In the genomic region with DNA sequence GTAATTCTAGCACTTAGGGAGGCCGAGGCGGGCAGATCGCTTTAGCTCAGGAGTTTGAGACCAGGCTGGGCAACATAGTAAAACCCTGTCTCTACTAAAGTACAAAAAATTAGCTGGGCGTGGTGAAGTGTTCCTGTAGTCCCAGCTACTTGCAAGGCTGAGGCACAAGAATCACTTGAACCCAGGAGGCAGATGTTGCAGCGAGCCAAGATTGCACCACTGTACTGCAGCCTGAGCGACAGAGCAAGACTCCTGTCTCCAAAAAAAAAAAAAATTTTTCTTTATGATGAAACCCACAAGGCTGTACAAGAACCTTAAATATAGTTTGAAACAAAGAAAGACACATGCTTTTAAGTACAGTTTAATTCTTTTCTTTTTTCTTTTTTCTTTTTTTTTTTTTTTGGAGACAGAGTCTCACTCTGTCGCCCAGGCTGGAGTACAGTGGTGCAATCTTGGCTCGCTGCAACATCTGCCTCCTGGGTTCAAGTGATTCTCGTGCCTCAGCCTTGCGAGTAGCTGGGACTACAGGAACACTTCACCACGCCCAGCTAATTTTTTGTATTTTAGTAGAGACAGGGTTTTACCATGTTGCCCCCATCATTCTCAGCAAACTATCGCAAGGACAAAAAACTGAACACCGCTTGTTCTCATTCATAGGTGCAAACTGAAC, we compare ENCODE assay signal across 19 cellular contexts. TPM values are rescaled to one million over a fixed set of nuclear protein-coding genes. Genes with fewer than 3 reads are reported as not detected.
"Had no signal": no experiment of that assay in that cellular context is flagged by ENCODE, and none has a peak within 500 bp of the region (broad histone marks: within the 10 kb centered on the region; RNA-seq: fewer than 3 reads in every experiment).

No MANE protein-coding gene starts in this region.

RNA-seq across cellular contexts. Expression of gene GFRA4, which starts 47.9 kb away (rescaled TPM):
- total RNA-seq: activated B cell treated with CpG ODN at 0.5 μM for 24 hours; activated CD4-positive, alpha-beta memory T cell treated with anti-CD3 and anti-CD28 coated beads for 36 hours; activated CD4-positive, alpha-beta T cell treated with anti-CD3 and anti-CD28 coated beads, Interleukin-2, amount 10 ng/mL, durations not matched to agents 24 days and 14 days; activated CD8-positive, alpha-beta memory T cell treated with anti-CD3 and anti-CD28 coated beads for 36 hours; activated CD8-positive, alpha-beta T cell treated with anti-CD3 and anti-CD28 coated beads for 36 hours; activated naive CD4-positive, alpha-beta T cell treated with anti-CD3 and anti-CD28 coated beads for 36 hours; activated naive CD4-positive, alpha-beta T cell treated with anti-CD3 and anti-CD28 coated beads, Interleukin-2, amount 50 U/mL, for 72 hours; activated naive CD8-positive, alpha-beta T cell treated with anti-CD3 and anti-CD28 coated beads for 36 hours; activated T-cell treated with anti-CD3 and anti-CD28 coated beads, Interleukin-2, amount 50 U/mL, for 4 hours; activated T-cell treated with anti-CD3 and anti-CD28 coated beads, Interleukin-2, amount 50 U/mL, for 72 hours; activated T-helper 1 cell treated with anti-CD3 and anti-CD28 coated beads, Interleukin-12 subunit alpha, Interleukin-12 subunit beta, Interleukin-2, Interleukin-4 antibody, amounts not matched to agents 30 ng/mL and 10 ng/mL and 1 ng/mL, durations not matched to agents 14 hours and 24 hours and 36 hours; activated T-helper 17 cell treated with anti-CD3 and anti-CD28 coated beads, Interleukin-2, amount 50 U/mL, for 72 hours; adrenal gland; aorta; astrocyte; body of pancreas; breast epithelium; cardiac septum; cerebellum had no signal
- polyA plus RNA-seq: adrenal gland, aorta had no signal
